2 cellular contexts compared by ENCODE assay signal in genomic region chr11:107842412-107842811, GRCh38.
TF ChIP-seq lines count a peak whose summit lies in the region.

No MANE protein-coding gene starts in this region.

TF ChIP-seq in HCT116, 20 proteins besides CTCF, POLR2A, EP300 and RAD21:
- peak; percentile 32; the same call in 1 of the 2 replicates for TF ChIP-seq SP1 (IDR thresholded peaks at IDR 0.05; ENCODE audit: low read depth)
- TF ChIP-seq CEBPB (IDR thresholded peaks at IDR 0.05; ENCODE audit: low read depth) = peak; percentile 90

TF ChIP-seq in K562, 482 proteins besides CTCF, POLR2A, EP300 and RAD21:
- TF ChIP-seq ZBTB33 (CRISPR knock-in tag; IDR thresholded peaks at IDR 0.05) = peak; percentile 70
